In genomic region chr10:73779539-73780197, GRCh38 we compare ENCODE assay signal across 14 cellular contexts. TPM values are rescaled to one million over a fixed set of nuclear protein-coding genes. Genes with fewer than 3 reads are reported as not detected.
DNase-seq lines count a peak whose midpoint lies in the region; ATAC-seq and TF ChIP-seq lines count a peak whose summit lies in the region.
"Had no signal": no experiment of that assay in that cellular context is flagged by ENCODE, and none has a peak within 500 bp of the region (broad histone marks: within the 10 kb centered on the region; RNA-seq: fewer than 3 reads in every experiment).

No MANE protein-coding gene starts in this region.

- H3K27ac ChIP-seq in RWPE2 (ENCODE audit: poor library complexity, severe bottlenecking) = peak overlapping the region; percentile 62
- H3K27ac ChIP-seq: colonic mucosa had no signal

- H3K9me3 ChIP-seq in RWPE2 (ENCODE audit: severe bottlenecking) = no peaks in the 10 kb centered on the region
- H3K9me3 ChIP-seq: colonic mucosa had no signal

- H3K4me1 ChIP-seq in RWPE2 (ENCODE audit: insufficient read depth, poor library complexity, severe bottlenecking) = peaks cover 13% of the 10 kb centered on the region

- no peak overlapping the region for H3K4me3 ChIP-seq in RWPE2 (ENCODE audit: severe bottlenecking)
- H3K4me3 ChIP-seq: colonic mucosa had no signal

- peaks cover 67% of the 10 kb centered on the region for H3K36me3 ChIP-seq in RWPE2 (ENCODE audit: low read depth)

- TF ChIP-seq CTCF in RWPE2 (IDR thresholded peaks at IDR 0.05; ENCODE audit: poor library complexity, severe bottlenecking) = no peak

- peak overlapping the region; percentile 91 for H3K27ac Mint-ChIP-seq in activated T-cell treated with anti-CD3 and anti-CD28 coated beads, Interleukin-2, amount 50 U/mL, for 72 hours
- peak overlapping the region; percentile 91 for H3K27ac Mint-ChIP-seq in dendritic cell treated with granulocyte-macrophage colony-stimulating factor and Interleukin-4, amounts not matched to agents 40 ng/mL and 50 ng/mL, for 4 days
- peak overlapping the region; percentile 63 for H3K27ac Mint-ChIP-seq in stimulated activated naive B cell treated with anti-CD40 and anti-IgM and Interleukin-4, amounts not matched to agents 10 μg/mL and 1 μg/mL and 100 μg/mL, for 72 hours

- H3K4me1 Mint-ChIP-seq in activated T-cell treated with anti-CD3 and anti-CD28 coated beads, Interleukin-2, amount 50 U/mL, for 72 hours (ENCODE audit: low read depth) = peaks cover 77% of the 10 kb centered on the region
- H3K4me1 Mint-ChIP-seq in dendritic cell treated with granulocyte-macrophage colony-stimulating factor and Interleukin-4, amounts not matched to agents 40 ng/mL and 50 ng/mL, for 4 days (ENCODE audit: low read depth) = peaks cover 40% of the 10 kb centered on the region
- peaks cover 20 to 48% of the 10 kb centered on the region in 2 donors for H3K4me1 Mint-ChIP-seq in stimulated activated naive B cell treated with anti-CD40 and anti-IgM and Interleukin-4, amounts not matched to agents 10 μg/mL and 1 μg/mL and 100 μg/mL, for 72 hours

- peak overlapping the region; percentile 97 to 99 for H3K4me3 Mint-ChIP-seq in activated T-cell treated with anti-CD3 and anti-CD28 coated beads, Interleukin-2, amount 50 U/mL, for 72 hours
- no peak overlapping the region for H3K4me3 Mint-ChIP-seq in dendritic cell treated with granulocyte-macrophage colony-stimulating factor and Interleukin-4, amounts not matched to agents 40 ng/mL and 50 ng/mL, for 4 days
- H3K4me3 Mint-ChIP-seq in stimulated activated naive B cell treated with anti-CD40 and anti-IgM and Interleukin-4, amounts not matched to agents 10 μg/mL and 1 μg/mL and 100 μg/mL, for 72 hours = peak overlapping the region; percentile 56 to 60

- no peak for DNase-seq in activated T-cell treated with anti-CD3 and anti-CD28 coated beads, Interleukin-2, amount 50 U/mL, for 72 hours
- DNase-seq in activated T-cell treated with anti-CD3 and anti-CD28 coated beads, Interleukin-2, amount 50 U/mL, for 1 hour = no peak
- DNase-seq in RWPE2 (ENCODE audit: low spot score) = no peak
- no peak for DNase-seq in stimulated activated naive B cell treated with anti-CD40 and anti-IgM and Interleukin-4, amounts not matched to agents 10 μg/mL and 1 μg/mL and 100 μg/mL, for 72 hours
- DNase-seq in DMS79 (lab: John Stamatoyannopoulos, UW) = no peak
- DNase-seq: activated CD4-positive, alpha-beta T cell treated with anti-CD3 and anti-CD28 coated beads, Interleukin-2, amount 50 U/mL, for 1 hour; colonic mucosa; hypothalamus; left ventricle myocardium superior; NCI-H1417; NCI-H446 had no signal

- no peaks in the 10 kb centered on the region for H3K9me3 Mint-ChIP-seq in activated T-cell treated with anti-CD3 and anti-CD28 coated beads, Interleukin-2, amount 50 U/mL, for 72 hours
- H3K9me3 Mint-ChIP-seq in dendritic cell treated with granulocyte-macrophage colony-stimulating factor and Interleukin-4, amounts not matched to agents 40 ng/mL and 50 ng/mL, for 4 days = no peaks in the 10 kb centered on the region
- no peaks in the 10 kb centered on the region for H3K9me3 Mint-ChIP-seq in stimulated activated naive B cell treated with anti-CD40 and anti-IgM and Interleukin-4, amounts not matched to agents 10 μg/mL and 1 μg/mL and 100 μg/mL, for 72 hours

- no peaks in the 10 kb centered on the region for H3K27me3 Mint-ChIP-seq in activated T-cell treated with anti-CD3 and anti-CD28 coated beads, Interleukin-2, amount 50 U/mL, for 72 hours (ENCODE audit: low read depth)
- H3K27me3 Mint-ChIP-seq in dendritic cell treated with granulocyte-macrophage colony-stimulating factor and Interleukin-4, amounts not matched to agents 40 ng/mL and 50 ng/mL, for 4 days = no peaks in the 10 kb centered on the region
- no peaks in the 10 kb centered on the region for H3K27me3 Mint-ChIP-seq in stimulated activated naive B cell treated with anti-CD40 and anti-IgM and Interleukin-4, amounts not matched to agents 10 μg/mL and 1 μg/mL and 100 μg/mL, for 72 hours

- intact Hi-C loops in dendritic cell treated with granulocyte-macrophage colony-stimulating factor and Interleukin-4, amounts not matched to agents 40 ng/mL and 50 ng/mL, for 4 days (cut with micrococcal nuclease) = no loop called here

- peaks cover 6 to 19% of the 10 kb centered on the region in 2 donors for H3K36me3 Mint-ChIP-seq in activated T-cell treated with anti-CD3 and anti-CD28 coated beads, Interleukin-2, amount 50 U/mL, for 72 hours (ENCODE audit: insufficient read depth in 2 of 2)
- peaks cover 71% of the 10 kb centered on the region for H3K36me3 Mint-ChIP-seq in dendritic cell treated with granulocyte-macrophage colony-stimulating factor and Interleukin-4, amounts not matched to agents 40 ng/mL and 50 ng/mL, for 4 days (ENCODE audit: low read depth)
- peaks cover 15 to 26% of the 10 kb centered on the region in 2 donors for H3K36me3 Mint-ChIP-seq in stimulated activated naive B cell treated with anti-CD40 and anti-IgM and Interleukin-4, amounts not matched to agents 10 μg/mL and 1 μg/mL and 100 μg/mL, for 72 hours

- no peaks in the 10 kb centered on the region for H3K27me3 ChIP-seq in RWPE2 (ENCODE audit: insufficient read depth, poor library complexity, severe bottlenecking)
- H3K27me3 ChIP-seq: colonic mucosa had no signal

- ATAC-seq in activated T-cell treated with anti-CD3 and anti-CD28 coated beads, Interleukin-2, amount 50 U/mL, for 72 hours (replicated peaks in 1 of 2) = no peak
- ATAC-seq in RWPE2 (ENCODE audit: low read depth) (no peak), GM18517 (IDR thresholded peaks at IDR 0.05; ENCODE audit: unreplicated experiment) (no peak), HG02884 (IDR thresholded peaks at IDR 0.05; ENCODE audit: unreplicated experiment) (no peak)
- ATAC-seq in stimulated activated naive B cell treated with anti-CD40 and anti-IgM and Interleukin-4, amounts not matched to agents 10 μg/mL and 1 μg/mL and 100 μg/mL, for 72 hours (replicated peaks) = no peak
- ATAC-seq: left ventricle myocardium superior had no signal

RNA-seq across cellular contexts. Expression of gene CHCHD1, which starts 2.2 kb away (rescaled TPM):
- total RNA-seq in activated T-cell treated with anti-CD3 and anti-CD28 coated beads, Interleukin-2, amount 50 U/mL, for 72 hours = 10 to 100 TPM; 22.5 to 23.5 TPM

RNA-seq across cellular contexts. Expression of gene ZSWIM8, which starts 5.7 kb away (rescaled TPM):
- 10 to 100 TPM; 72.0 to 81.3 TPM for total RNA-seq in activated T-cell treated with anti-CD3 and anti-CD28 coated beads, Interleukin-2, amount 50 U/mL, for 72 hours

RNA-seq across cellular contexts. Expression of gene NDST2, which starts 31.7 kb away (rescaled TPM):
- 100 to 1,000 TPM; 120 to 127 TPM for total RNA-seq in activated T-cell treated with anti-CD3 and anti-CD28 coated beads, Interleukin-2, amount 50 U/mL, for 72 hours

RNA-seq across cellular contexts. Expression of gene SEC24C, which starts 35.5 kb away (rescaled TPM):
- 100 to 1,000 TPM; 105 to 119 TPM for total RNA-seq in activated T-cell treated with anti-CD3 and anti-CD28 coated beads, Interleukin-2, amount 50 U/mL, for 72 hours
